20 cellular contexts compared by ENCODE assay signal in genomic region chr12:48695859-48696258, GRCh38.
"Had no signal": no experiment of that assay in that cellular context is flagged by ENCODE, and none has a peak within 500 bp of the region (broad histone marks: within the 10 kb centered on the region; RNA-seq: fewer than 3 reads in every experiment).

No MANE protein-coding gene starts in this region.

- DNase-seq: KBM-7, NCI-H1048, NCI-H1105, NCI-H1417, NCI-H1436 treated with DMSO at 0.1 percent for 48 hours, NCI-H1694, NCI-H187 treated with DMSO at 0.1 percent for 48 hours, NCI-H2029 treated with DMSO at 0.1 percent for 48 hours, NCI-H2171 treated with DMSO at 0.1 percent for 48 hours, NCI-H2227 treated with DMSO at 0.1 percent for 48 hours, NCI-H446, NCI-H510A, NCI-H524 treated with DMSO at 0.1 percent for 48 hours, NCI-H69, NCI-H774, SHP77, SK-N-SH, SW 1271 had no signal

- H3K27ac ChIP-seq: HL-60, RWPE1 had no signal

- H3K9me3 ChIP-seq: SK-N-SH had no signal
